Comparison of ENCODE assay signal across 8 cellular contexts in genomic region chr1:8871965-8872399, GRCh38. TPM values are rescaled to one million over a fixed set of nuclear protein-coding genes. Genes with fewer than 3 reads are reported as not detected.
DNase-seq lines count a peak whose midpoint lies in the region; ATAC-seq and TF ChIP-seq lines count a peak whose summit lies in the region.

No MANE protein-coding gene starts in this region.

- H3K4me1 Mint-ChIP-seq in MCF 10A (ENCODE audit: insufficient read depth, unreplicated experiment), result peaks cover 47% of the 10 kb centered on the region
- peaks cover 58% of the 10 kb centered on the region for H3K4me1 Mint-ChIP-seq in activated naive CD8-positive, alpha-beta T cell treated with anti-CD3 and anti-CD28 coated beads, Interleukin-2, amount 10 ng/mL, durations not matched to agents 7 days and 5 days

- DNase-seq in MCF 10A (ENCODE audit: unreplicated experiment) (no peak), breast epithelium (ENCODE audit: low spot score in 2 of 2) (no peak), kidney tubule cell (ENCODE audit: low spot score) (peak; percentile 47), transverse colon (no peak), HAP-1 (ENCODE audit: low spot score in 2 of 2) (no peak)
- DNase-seq in activated naive CD8-positive, alpha-beta T cell treated with anti-CD3 and anti-CD28 coated beads, Interleukin-2, amount 10 ng/mL, durations not matched to agents 7 days and 5 days, result no peak
- no peak for DNase-seq in stimulated activated CD8-positive, alpha-beta memory T cell treated with anti-CD3 and anti-CD28 coated beads, Interleukin-4, amount 100 ng/mL, for 48 hours

- no peaks in the 10 kb centered on the region for H3K27me3 Mint-ChIP-seq in MCF 10A (ENCODE audit: insufficient read depth, unreplicated experiment)
- H3K27me3 Mint-ChIP-seq in activated naive CD8-positive, alpha-beta T cell treated with anti-CD3 and anti-CD28 coated beads, Interleukin-2, amount 10 ng/mL, durations not matched to agents 7 days and 5 days, result no peaks in the 10 kb centered on the region

- H3K9me3 Mint-ChIP-seq in MCF 10A (ENCODE audit: unreplicated experiment), result no peaks in the 10 kb centered on the region
- H3K9me3 Mint-ChIP-seq in activated naive CD8-positive, alpha-beta T cell treated with anti-CD3 and anti-CD28 coated beads, Interleukin-2, amount 10 ng/mL, durations not matched to agents 7 days and 5 days, result no peaks in the 10 kb centered on the region

- BruUV-seq in MCF 10A (replicated peaks; lab: Mats Ljungman, UMichigan), result no TSS peak

- no peak overlapping the region for H3K27ac Mint-ChIP-seq in MCF 10A (ENCODE audit: low read depth, unreplicated experiment)
- H3K27ac Mint-ChIP-seq in activated naive CD8-positive, alpha-beta T cell treated with anti-CD3 and anti-CD28 coated beads, Interleukin-2, amount 10 ng/mL, durations not matched to agents 7 days and 5 days, result peak overlapping the region; percentile 90

- TF ChIP-seq EP300 in transverse colon (IDR thresholded peaks at IDR 0.05; ENCODE audit: low read depth), result no peak

- intact Hi-C loops in MCF 10A (cut with micrococcal nuclease) (loop anchor here (5.0 kb wide), 2 partner anchors 40 to 115 kb away; no protein-coding TSS in a partner anchor), breast epithelium (cut with DNase I; ENCODE audit: low total_unique reads) (no loop called here), transverse colon (cut with DNase I; ENCODE audit: low total_unique reads) (no loop called here)

- POLR2A ChIA-PET in MCF 10A (lab: Yijun Ruan, JAX), result interaction anchor here (0.7 to 1.9 kb wide), 10 partner anchors 8 to 243 kb away, joined by 3 to 12 read pairs (median 4); no protein-coding TSS in a partner anchor
- POLR2A ChIA-PET in activated naive CD8-positive, alpha-beta T cell treated with anti-CD3 and anti-CD28 coated beads, Interleukin-2, amount 10 ng/mL, durations not matched to agents 7 days and 5 days (lab: Charles Lee), result interaction anchor here (0.7 to 1.6 kb wide), 4 partner anchors 13 to 133 kb away, joined by 3 to 9 read pairs (median 4); no protein-coding TSS in a partner anchor

- H3K36me3 ChIP-seq in breast epithelium (peaks cover 10% of the 10 kb centered on the region), transverse colon (peaks cover 0 to 52% (median 26%) of the 10 kb centered on the region in 4 donors), HAP-1 (replicated peaks) (peaks cover 98% of the 10 kb centered on the region)

- H3K27me3 ChIP-seq in breast epithelium (no peaks in the 10 kb centered on the region), transverse colon (no peaks in the 10 kb centered on the region), HAP-1 (ENCODE audit: low read depth) (no peaks in the 10 kb centered on the region)

- TF ChIP-seq CTCF in MCF 10A (IDR thresholded peaks at IDR 0.05; ENCODE audit: unreplicated experiment) (no peak), breast epithelium (IDR thresholded peaks at IDR 0.05) (no peak), transverse colon (IDR thresholded peaks at IDR 0.05) (no peak)

- H3K4me3 Mint-ChIP-seq in MCF 10A (ENCODE audit: unreplicated experiment), result peak overlapping the region; percentile 84
- peak overlapping the region; percentile 96 for H3K4me3 Mint-ChIP-seq in activated naive CD8-positive, alpha-beta T cell treated with anti-CD3 and anti-CD28 coated beads, Interleukin-2, amount 10 ng/mL, durations not matched to agents 7 days and 5 days

- H3K9me3 ChIP-seq in breast epithelium (no peaks in the 10 kb centered on the region), transverse colon (no peaks in the 10 kb centered on the region), HAP-1 (no peaks in the 10 kb centered on the region)

- TF ChIP-seq POLR2A in breast epithelium (IDR thresholded peaks at IDR 0.05), result no peak
- TF ChIP-seq POLR2A in transverse colon (IDR thresholded peaks at IDR 0.05), result no peak

- in situ Hi-C loops in transverse colon (cut with MboI; ENCODE audit: low pct_ligation_motif_present in 1 of 4, low pct_unique_long_range_greater_than_20kb in 1 of 4, low sequenced_read_pairs in 3 of 4) (loop anchor here in 1 of 4 donors (25.0 kb wide), 1 partner anchor 885 kb away; no protein-coding TSS in a partner anchor), HAP-1 (cut with MboI; ENCODE audit: low sequenced_read_pairs) (no loop called here)

- CTCF ChIA-PET in MCF 10A (lab: Yijun Ruan, JAX), result interaction anchor here (0.6 to 1.5 kb wide), 6 partner anchors 9 to 212 kb away, joined by 3 to 7 read pairs (median 4); no protein-coding TSS in a partner anchor

- peaks cover 100% of the 10 kb centered on the region for H3K36me3 Mint-ChIP-seq in MCF 10A (ENCODE audit: insufficient read depth, unreplicated experiment)
- peaks cover 87% of the 10 kb centered on the region for H3K36me3 Mint-ChIP-seq in activated naive CD8-positive, alpha-beta T cell treated with anti-CD3 and anti-CD28 coated beads, Interleukin-2, amount 10 ng/mL, durations not matched to agents 7 days and 5 days

- H3K27ac ChIP-seq in breast epithelium (peak overlapping the region in 1 of 2 donors; percentile 48), transverse colon (peak overlapping the region in 3 of 4 donors; percentile 70 to 75 (median 71))

- 40 to 55% methylated on average over 1 to 5 of the region's 5 CpGs for WGBS in transverse colon (ENCODE audit: low coverage in 1 of 2), 2 donors

- H3K4me1 ChIP-seq in breast epithelium (peaks cover 0 to 38% of the 10 kb centered on the region in 2 donors), transverse colon (peaks cover 11 to 73% (median 58%) of the 10 kb centered on the region in 4 donors), HAP-1 (peaks cover 28% of the 10 kb centered on the region)

- H3K4me3 ChIP-seq in breast epithelium (no peak overlapping the region), transverse colon (no peak overlapping the region), HAP-1 (no peak overlapping the region)

- ATAC-seq in activated naive CD8-positive, alpha-beta T cell treated with anti-CD3 and anti-CD28 coated beads, Interleukin-2, amount 10 ng/mL, durations not matched to agents 7 days and 5 days (ENCODE audit: low read depth), result no peak
- no peak for ATAC-seq in GM19463 (IDR thresholded peaks at IDR 0.05; ENCODE audit: unreplicated experiment)

RNA-seq across cellular contexts. Expression of gene ENO1, which starts 6.5 kb away (rescaled TPM):
- total RNA-seq in MCF 10A (2022), result 2,592 and 2,811 TPM in 2 replicates
- total RNA-seq in breast epithelium, result 100 to 1,000 TPM; 400 to 717 (median 589) TPM
- total RNA-seq in activated naive CD8-positive, alpha-beta T cell treated with anti-CD3 and anti-CD28 coated beads, Interleukin-2, amount 10 ng/mL, durations not matched to agents 7 days and 5 days, result 1,000 to 10,000 TPM; 2,428 to 2,545 TPM
- total RNA-seq in transverse colon, result 100 to 1,000 TPM; 202 to 407 (median 320) TPM

RNA-seq across cellular contexts. Expression of gene RERE, which starts 54.5 kb away (rescaled TPM):
- total RNA-seq in MCF 10A (2022), result 36.8 and 48.4 TPM in 2 replicates
- total RNA-seq in breast epithelium, result 100 to 1,000 TPM in 2 of 3 donors, 10 to 100 TPM in 1; 65.8 to 166 (median 123) TPM
- 10 to 100 TPM; 64.4 to 68.7 TPM for total RNA-seq in activated naive CD8-positive, alpha-beta T cell treated with anti-CD3 and anti-CD28 coated beads, Interleukin-2, amount 10 ng/mL, durations not matched to agents 7 days and 5 days
- 100 to 1,000 TPM in 3 of 4 donors, 10 to 100 TPM in 1; 80.3 to 657 (median 105) TPM for total RNA-seq in transverse colon
